In genomic region chr16:29912087-29912486, GRCh38 we compare ENCODE assay signal across 2 cellular contexts.
TF ChIP-seq lines count a peak whose summit lies in the region.

No MANE protein-coding gene starts in this region.

TF ChIP-seq in IMR-90, 13 proteins besides CTCF, POLR2A, EP300 and RAD21:
- TF ChIP-seq RFX5 (IDR thresholded peaks at IDR 0.05; ENCODE audit: low read depth, low read length) = no peak
- TF ChIP-seq SMC3 (IDR thresholded peaks at IDR 0.05; ENCODE audit: low read depth, low read length) = no peak
- TF ChIP-seq USF2 (IDR thresholded peaks at IDR 0.05; ENCODE audit: low read depth, low read length) = no peak
- TF ChIP-seq CHD1 (IDR thresholded peaks at IDR 0.05; ENCODE audit: low read depth, low read length) = no peak
- no peak for TF ChIP-seq RCOR1 (IDR thresholded peaks at IDR 0.05; ENCODE audit: insufficient replicate concordance, low read length)
- no peak for TF ChIP-seq CEBPB (IDR thresholded peaks at IDR 0.05; ENCODE audit: low read depth, low read length)
- no peak for TF ChIP-seq NFE2L2 (IDR thresholded peaks at IDR 0.05; ENCODE audit: low read depth, low read length)
- no peak for TF ChIP-seq FOS (IDR thresholded peaks at IDR 0.05; ENCODE audit: low read depth, low read length)
- TF ChIP-seq MAZ (IDR thresholded peaks at IDR 0.05; ENCODE audit: borderline replicate concordance, low read depth, low read length) = no peak
- no peak for TF ChIP-seq ELK1 (IDR thresholded peaks at IDR 0.05; ENCODE audit: borderline replicate concordance, low read depth, low read length)
- no peak for TF ChIP-seq MAFK (IDR thresholded peaks at IDR 0.05; ENCODE audit: low read depth, low read length)
- no peak for TF ChIP-seq BHLHE40 (IDR thresholded peaks at IDR 0.05; ENCODE audit: low read depth, low read length)
- no peak for TF ChIP-seq MXI1 (IDR thresholded peaks at IDR 0.05; ENCODE audit: borderline replicate concordance, low read depth, low read length)

TF ChIP-seq in K562, 482 proteins besides CTCF, POLR2A, EP300 and RAD21:
- TF ChIP-seq POLR2G (IDR thresholded peaks at IDR 0.05; ENCODE audit: low read depth, low read length) (peak; percentile 63; the same call in 1 of the 2 replicates), MEF2A (IDR thresholded peaks at IDR 0.05; ENCODE audit: control insufficient read depth, low read depth, low read length) (no peak), ZBTB17 (CRISPR knock-in tag; IDR thresholded peaks at IDR 0.05) (no peak), ADNP (tag; IDR thresholded peaks at IDR 0.05) (no peak), SUPT5H (IDR thresholded peaks at IDR 0.05) (0 out of 2 replicates have a peak, but pooled peaks have one; percentile 36), NUFIP1 (IDR thresholded peaks at IDR 0.05; ENCODE audit: partially characterized antibody) (no peak), NCOA1 (IDR thresholded peaks at IDR 0.05; ENCODE audit: low read depth) (no peak), SNIP1 (IDR thresholded peaks at IDR 0.05; ENCODE audit: low read depth) (no peak), KDM1A (IDR thresholded peaks at IDR 0.05) (no peak), GMEB1 (CRISPR knock-in tag; IDR thresholded peaks at IDR 0.05) (no peak), RBFOX2 (IDR thresholded peaks at IDR 0.05; ENCODE audit: low read depth, low read length) (0 out of 2 replicates have a peak, but pooled peaks have one; percentile 4), BMI1 (IDR thresholded peaks at IDR 0.05; ENCODE audit: low read length) (no peak), MGA (IDR thresholded peaks at IDR 0.05) (no peak)
- TF ChIP-seq, protein P1, sequence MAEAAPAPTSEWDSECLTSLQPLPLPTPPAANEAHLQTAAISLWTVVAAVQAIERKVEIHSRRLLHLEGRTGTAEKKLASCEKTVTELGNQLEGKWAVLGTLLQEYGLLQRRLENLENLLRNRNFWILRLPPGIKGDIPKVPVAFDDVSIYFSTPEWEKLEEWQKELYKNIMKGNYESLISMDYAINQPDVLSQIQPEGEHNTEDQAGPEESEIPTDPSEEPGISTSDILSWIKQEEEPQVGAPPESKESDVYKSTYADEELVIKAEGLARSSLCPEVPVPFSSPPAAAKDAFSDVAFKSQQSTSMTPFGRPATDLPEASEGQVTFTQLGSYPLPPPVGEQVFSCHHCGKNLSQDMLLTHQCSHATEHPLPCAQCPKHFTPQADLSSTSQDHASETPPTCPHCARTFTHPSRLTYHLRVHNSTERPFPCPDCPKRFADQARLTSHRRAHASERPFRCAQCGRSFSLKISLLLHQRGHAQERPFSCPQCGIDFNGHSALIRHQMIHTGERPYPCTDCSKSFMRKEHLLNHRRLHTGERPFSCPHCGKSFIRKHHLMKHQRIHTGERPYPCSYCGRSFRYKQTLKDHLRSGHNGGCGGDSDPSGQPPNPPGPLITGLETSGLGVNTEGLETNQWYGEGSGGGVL (CRISPR knock-in tag; IDR thresholded peaks at IDR 0.05) = no peak
